In the genomic region with DNA sequence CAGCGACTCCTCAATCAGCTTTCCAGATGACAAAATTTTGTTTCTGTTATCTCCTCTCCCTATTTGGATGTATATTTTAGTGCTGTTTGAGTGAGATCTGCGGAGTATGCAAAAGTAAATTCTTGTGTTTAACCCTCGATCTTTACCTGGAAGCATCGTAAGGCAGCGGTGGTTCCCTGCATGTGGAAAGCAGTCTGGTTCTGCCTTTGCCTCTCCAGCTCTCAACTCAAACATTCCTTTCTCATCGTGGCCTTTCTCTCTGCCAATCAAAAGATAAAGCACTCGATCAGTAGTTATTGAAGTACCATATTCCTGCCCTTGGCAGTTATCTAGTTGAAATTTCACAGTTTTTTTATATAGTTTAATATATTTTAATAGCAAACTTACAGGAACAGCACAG, we compare ENCODE assay signal across 17 cellular contexts. TPM values are rescaled to one million over a fixed set of nuclear protein-coding genes. Genes with fewer than 3 reads are reported as not detected.
DNase-seq lines count a peak whose midpoint lies in the region; ATAC-seq, FAIRE-seq and TF ChIP-seq lines count a peak whose summit lies in the region.
"Had no signal": no experiment of that assay in that cellular context is flagged by ENCODE, and none has a peak within 500 bp of the region (broad histone marks: within the 10 kb centered on the region; RNA-seq: fewer than 3 reads in every experiment).

No MANE protein-coding gene starts in this region.

- H3K36me3 ChIP-seq in OCI-LY3 (replicated peaks; ENCODE audit: low read depth, low read length) = no peaks in the 10 kb centered on the region
- no peaks in the 10 kb centered on the region for H3K36me3 ChIP-seq in endothelial cell of umbilical vein (ENCODE audit: control insufficient read depth in 2 of 2, extremely low read depth in 1 of 2, insufficient read depth in 2 of 2, low read length in 2 of 2)
- H3K36me3 ChIP-seq: pancreas, upper lobe of right lung had no signal

- dilution Hi-C loops in endothelial cell of umbilical vein (cut with MboI; ENCODE audit: extremely low pct_ligation_motif_present, low sequenced_read_pairs) = no loop called here

- H3K27ac ChIP-seq in OCI-LY3 (ENCODE audit: low read length) (no peak overlapping the region), endothelial cell of umbilical vein (ENCODE audit: insufficient read depth, low read depth, low read length) (no peak overlapping the region)
- H3K27ac ChIP-seq: pancreas, upper lobe of right lung had no signal

- H2AFZ ChIP-seq in OCI-LY3 (ENCODE audit: low read depth, low read length) (peak overlapping the region; percentile 79; the same call in 1 of the 2 replicates), endothelial cell of umbilical vein (ENCODE audit: low read depth, low read length) (peak overlapping the region; percentile 28)

- peaks cover 18% of the 10 kb centered on the region for H3K4me1 ChIP-seq in OCI-LY3 (ENCODE audit: low read length)
- peaks cover 3% of the 10 kb centered on the region for H3K4me1 ChIP-seq in endothelial cell of umbilical vein (ENCODE audit: control insufficient read depth, extremely low read depth, insufficient read depth, low read length)
- H3K4me1 ChIP-seq: pancreas had no signal

- H4K20me1 ChIP-seq in OCI-LY3 (ENCODE audit: insufficient read depth, low read length) = no peaks in the 10 kb centered on the region
- H4K20me1 ChIP-seq in endothelial cell of umbilical vein (replicated peaks; ENCODE audit: control insufficient read depth, extremely low read depth, insufficient read depth, low read length) = no peaks in the 10 kb centered on the region

- FAIRE-seq in endothelial cell of umbilical vein (lab: Jason Lieb, UNC) = no peak
- FAIRE-seq: A204.1, pancreas had no signal

- TF ChIP-seq POLR2A in endothelial cell of umbilical vein (IDR thresholded peaks at IDR 0.05; ENCODE audit: low read depth, low read length) = no peak

- no peaks in the 10 kb centered on the region for H3K9me1 ChIP-seq in endothelial cell of umbilical vein (replicated peaks; ENCODE audit: control insufficient read depth, extremely low read depth, insufficient read depth, low read length)

- in situ Hi-C loops in KBM-7 (cut with MboI; ENCODE audit: low pct_unique_long_range_greater_than_20kb, low sequenced_read_pairs) = no loop called here

- H3K4me3 ChIP-seq in GM12864 (ENCODE audit: low read depth, low read length) (peak overlapping the region; percentile 65), OCI-LY3 (ENCODE audit: low read length) (peak overlapping the region; percentile 82), endothelial cell of umbilical vein (replicated peaks in 1 of 3; ENCODE audit: insufficient read depth in 1 of 3, low read depth in 1 of 3, low read length in 3 of 3) (peak overlapping the region in 1 of 3 experiments; percentile 11)
- H3K4me3 ChIP-seq: lung had no signal

- no TSS peak for BruUV-seq in endothelial cell of umbilical vein (replicated peaks; lab: Mats Ljungman, UMichigan)

- H3K27me3 ChIP-seq in OCI-LY3 (ENCODE audit: low read depth, low read length) (no peaks in the 10 kb centered on the region), endothelial cell of umbilical vein (ENCODE audit: control insufficient read depth in 2 of 2, insufficient read depth in 2 of 2, low read length in 2 of 2) (no peaks in the 10 kb centered on the region)

- intact Hi-C loops in endothelial cell of umbilical vein (cut with micrococcal nuclease) = loop anchor here (10.0 kb wide), 2 partner anchors 814 to 1154 kb away; a partner anchor contains a TSS

- peak overlapping the region; percentile 63 for H3K9ac ChIP-seq in OCI-LY3 (ENCODE audit: low read length)
- H3K9ac ChIP-seq in endothelial cell of umbilical vein (replicated peaks; ENCODE audit: extremely low read depth, insufficient read depth, low read length) = no peak overlapping the region

- POLR2A ChIA-PET in endothelial cell of umbilical vein (lab: Charles Lee) = no interaction called here

- H3K4me2 ChIP-seq in OCI-LY3 (ENCODE audit: low read length) (peak overlapping the region; percentile 65), endothelial cell of umbilical vein (ENCODE audit: insufficient read depth, low read length) (peak overlapping the region; percentile 72)

- H3K9me3 ChIP-seq in OCI-LY3 (ENCODE audit: insufficient read depth, low read length) = no peaks in the 10 kb centered on the region
- no peaks in the 10 kb centered on the region for H3K9me3 ChIP-seq in endothelial cell of umbilical vein (replicated peaks; ENCODE audit: control insufficient read depth, insufficient read depth, low read length)
- H3K9me3 ChIP-seq: pancreas, upper lobe of right lung had no signal

- H3K79me2 ChIP-seq in OCI-LY3 (ENCODE audit: low read length) (no peaks in the 10 kb centered on the region), endothelial cell of umbilical vein (ENCODE audit: control insufficient read depth, insufficient read depth, low read length) (no peaks in the 10 kb centered on the region)

- CTCF ChIA-PET in endothelial cell of umbilical vein (lab: Charles Lee) = interaction anchor here (1.3 to 3.2 kb wide), 3 partner anchors 20 to 256 kb away, joined by 3 to 13 read pairs (median 4); no protein-coding TSS in a partner anchor

- peak; percentile 28 for DNase-seq in NCI-H510A treated with DMSO at 0.1 percent for 48 hours (lab: John Stamatoyannopoulos, UW)
- DNase-seq in NCI-H510A (lab: John Stamatoyannopoulos, UW) = no peak
- DNase-seq in GM12864 (ENCODE audit: low read depth) = no peak
- DNase-seq in endothelial cell of umbilical vein (ENCODE audit: low read depth, low spot score) = no peak
- DNase-seq in D341Med (ENCODE audit: low spot score) = no peak
- no peak for DNase-seq in KBM-7
- DNase-seq: DMS 273 treated with DMSO at 0.1 percent for 48 hours; hypothalamus; Kasumi-1; NCI-H2171 treated with DMSO at 0.1 percent for 48 hours; pancreas; stimulated activated CD4-positive, alpha-beta T cell treated with anti-CD3 and anti-CD28 coated beads, Interleukin-12 subunit alpha, Interleukin-12 subunit beta, amount 100 ng/mL, for 4 hours; upper lobe of right lung had no signal

- no peak for ATAC-seq in HG03521 (IDR thresholded peaks at IDR 0.05; ENCODE audit: unreplicated experiment)
- ATAC-seq: pancreas, upper lobe of right lung had no signal

- TF ChIP-seq CTCF in GM12864 (IDR thresholded peaks at IDR 0.05; ENCODE audit: low read depth, low read length, missing control alignments) (no peak), OCI-LY3 (IDR thresholded peaks at IDR 0.05; ENCODE audit: low read depth, low read length) (no peak), endothelial cell of umbilical vein (IDR thresholded peaks at IDR 0.05; ENCODE audit: extremely low read depth in 1 of 2, insufficient read depth in 1 of 2, low read depth in 1 of 2, low read length in 2 of 2) (no peak)

TF ChIP-seq in endothelial cell of umbilical vein, 7 proteins besides CTCF, POLR2A, EP300 and RAD21:
- TF ChIP-seq, protein P1, sequence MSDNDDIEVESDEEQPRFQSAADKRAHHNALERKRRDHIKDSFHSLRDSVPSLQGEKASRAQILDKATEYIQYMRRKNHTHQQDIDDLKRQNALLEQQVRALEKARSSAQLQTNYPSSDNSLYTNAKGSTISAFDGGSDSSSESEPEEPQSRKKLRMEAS (IDR thresholded peaks at IDR 0.05; ENCODE audit: insufficient read depth, insufficient read length) = no peak
- no peak for TF ChIP-seq JUN (IDR thresholded peaks at IDR 0.05; ENCODE audit: borderline replicate concordance, insufficient read depth, insufficient read length, low read depth)
- TF ChIP-seq EZH2 (IDR thresholded peaks at IDR 0.05; ENCODE audit: borderline replicate concordance, low read depth, low read length, severe bottlenecking) = no peak
- no peak for TF ChIP-seq MYC (IDR thresholded peaks at IDR 0.05; ENCODE audit: low read depth, low read length)
- no peak for TF ChIP-seq FOS (IDR thresholded peaks at IDR 0.05; ENCODE audit: borderline replicate concordance, insufficient read depth, low read length)
- TF ChIP-seq POLR2AphosphoS5 (IDR thresholded peaks at IDR 0.05; ENCODE audit: insufficient read depth, low read depth, low read length) = no peak
- TF ChIP-seq GATA2 (IDR thresholded peaks at IDR 0.05; ENCODE audit: insufficient read depth, insufficient read length, low read depth, low read length) = no peak
TF ChIP-seq in endothelial cell of umbilical vein: peak in this region for 0.

RNA-seq across cellular contexts. Expression of a gene that starts 44.0 kb away (rescaled TPM):
- total RNA-seq in endothelial cell of umbilical vein = 14.2 and 17.9 TPM in 2 replicates
- polyA plus RNA-seq in endothelial cell of umbilical vein = 6.4 and 8.6 TPM in 2 replicates
- 12.7 and 12.9 TPM in 2 replicates for polyA plus RNA-seq in endothelial cell of umbilical vein (2011; cell fraction: cytosol; rRNA removed)
- 16.0 and 20.4 TPM in 2 replicates for polyA plus RNA-seq in endothelial cell of umbilical vein (2011; cell fraction: nucleus; rRNA removed)
- 10.0 and 11.5 TPM in 2 replicates for polyA plus RNA-seq in endothelial cell of umbilical vein (2012)
- 18.8 and 27.3 TPM in 2 replicates for polyA minus RNA-seq in endothelial cell of umbilical vein
- 8.3 TPM for polyA minus RNA-seq in endothelial cell of umbilical vein (2011; cell fraction: cytosol; rRNA and poly(A)+ RNA removed)
- 7.5 and 10.5 TPM in 2 replicates for polyA minus RNA-seq in endothelial cell of umbilical vein (2011; cell fraction: nucleus; rRNA and poly(A)+ RNA removed)
